In genomic region chr9:8857330-8858249, GRCh38 we compare ENCODE assay signal across 9 cellular contexts.
DNase-seq lines count a peak whose midpoint lies in the region; ATAC-seq and TF ChIP-seq lines count a peak whose summit lies in the region.
"Had no signal": no experiment of that assay in that cellular context is flagged by ENCODE, and none has a peak within 500 bp of the region (broad histone marks: within the 10 kb centered on the region; RNA-seq: fewer than 3 reads in every experiment).

No MANE protein-coding gene starts in this region.

- peaks cover 0 to 19% (median 3%) of the 10 kb centered on the region in 12 donors for H3K4me1 ChIP-seq in heart left ventricle

- peaks cover 28% of the 10 kb centered on the region for H3K27me3 Mint-ChIP-seq in activated naive CD4-positive, alpha-beta T cell treated with anti-CD3 and anti-CD28 coated beads, Interleukin-2, amount 50 U/mL, for 24 hours

- H3K4me3 ChIP-seq in heart left ventricle, result peak overlapping the region; percentile 59 to 89 (median 66)

- peak; percentile 30 to 86 (median 83) for ATAC-seq in heart left ventricle
- ATAC-seq in omental fat pad (ENCODE audit: low FRiP score), result peak; percentile 73
- no peak for ATAC-seq in GM18519 (IDR thresholded peaks at IDR 0.05; ENCODE audit: low FRiP score, unreplicated experiment)
- ATAC-seq: Panc1 had no signal

- H3K4me3 Mint-ChIP-seq in activated naive CD4-positive, alpha-beta T cell treated with anti-CD3 and anti-CD28 coated beads, Interleukin-2, amount 50 U/mL, for 24 hours, result peak overlapping the region; percentile 68

- H3K4me1 Mint-ChIP-seq in activated naive CD4-positive, alpha-beta T cell treated with anti-CD3 and anti-CD28 coated beads, Interleukin-2, amount 50 U/mL, for 24 hours, result peaks cover 15% of the 10 kb centered on the region

- H3K36me3 ChIP-seq in heart left ventricle, result no peaks in the 10 kb centered on the region

- peak; percentile 15 for DNase-seq in DMS153 treated with DMSO at 0.1 percent for 48 hours (lab: John Stamatoyannopoulos, UW; ENCODE audit: unreplicated experiment)
- DNase-seq in Kasumi-1 (lab: John Stamatoyannopoulos, UW), result peak; percentile 5 to 13
- peak; percentile 59 to 83 (median 73) for DNase-seq in heart left ventricle
- no peak for DNase-seq in omental fat pad (ENCODE audit: low spot score)
- DNase-seq in SW480 (ENCODE audit: low spot score), result no peak
- DNase-seq in AML-193 (lab: John Stamatoyannopoulos, UW), result no peak

- TF ChIP-seq CTCF in heart left ventricle (IDR thresholded peaks at IDR 0.05) (peak in 1 of 12 donors; percentile 15), omental fat pad (IDR thresholded peaks at IDR 0.05) (no peak)

- no peaks in the 10 kb centered on the region for H3K36me3 Mint-ChIP-seq in activated naive CD4-positive, alpha-beta T cell treated with anti-CD3 and anti-CD28 coated beads, Interleukin-2, amount 50 U/mL, for 24 hours

- intact Hi-C loops in heart left ventricle (cut with DNase I), result loop anchor here in 5 of 10 donors (5.0 to 10.0 kb wide), 3 partner anchors 145 to 373 kb away; no protein-coding TSS in a partner anchor

- no peak overlapping the region for H3K27ac Mint-ChIP-seq in activated naive CD4-positive, alpha-beta T cell treated with anti-CD3 and anti-CD28 coated beads, Interleukin-2, amount 50 U/mL, for 24 hours

- no peaks in the 10 kb centered on the region for H3K9me3 ChIP-seq in heart left ventricle

- no peak for TF ChIP-seq POLR2A in heart left ventricle (IDR thresholded peaks at IDR 0.05)

- H3K9me3 Mint-ChIP-seq in activated naive CD4-positive, alpha-beta T cell treated with anti-CD3 and anti-CD28 coated beads, Interleukin-2, amount 50 U/mL, for 24 hours, result no peaks in the 10 kb centered on the region

- WGBS in heart left ventricle, 4 donors, result 0 to 1% (median 1%) methylated on average over 46 to 96 of the region's 96 CpGs

- peak overlapping the region in 6 of 12 donors; percentile 44 to 63 (median 54) for H3K27ac ChIP-seq in heart left ventricle

- peaks cover 0 to 40% (median 0%) of the 10 kb centered on the region in 9 donors for H3K27me3 ChIP-seq in heart left ventricle

Comparison
In these comparisons a context has a peak if more than half of its experiments do, and no peak if none do; other contexts are left out.
1. DNase-seq: peak in DMS153 treated with DMSO at 0.1 percent for 48 hours (single experiment), Kasumi-1 (2 of 2) and heart left ventricle (5 of 5); none in omental fat pad (single experiment), SW480 (single experiment) and AML-193 (0 of 2).